1 cellular context compared by ENCODE assay signal in genomic region chr15:59556405-59556804, GRCh38.
TF ChIP-seq lines count a peak whose summit lies in the region.

No MANE protein-coding gene starts in this region.

TF ChIP-seq in HCT116, 20 proteins besides CTCF, POLR2A, EP300 and RAD21:
- TF ChIP-seq ZFX (IDR thresholded peaks at IDR 0.05) (no peak), FOSL1 (IDR thresholded peaks at IDR 0.05; ENCODE audit: low read depth) (no peak), SIN3A (IDR thresholded peaks at IDR 0.05; ENCODE audit: low read depth) (no peak), EZH2phosphoT487 (IDR thresholded peaks at IDR 0.05; ENCODE audit: borderline replicate concordance) (no peak), REST (IDR thresholded peaks at IDR 0.05; ENCODE audit: low read depth) (no peak), MAX (IDR thresholded peaks at IDR 0.05) (no peak), ELF1 (IDR thresholded peaks at IDR 0.05; ENCODE audit: borderline replicate concordance, low read depth) (no peak), YY1 (IDR thresholded peaks at IDR 0.05; ENCODE audit: extremely low read depth, insufficient replicate concordance, low read depth, low read length) (no peak), CBX3 (IDR thresholded peaks at IDR 0.05; ENCODE audit: low read depth) (no peak), ZBTB33 (IDR thresholded peaks at IDR 0.05; ENCODE audit: extremely low read depth, insufficient replicate concordance, low read length) (no peak), TCF7L2 (IDR thresholded peaks at IDR 0.05; ENCODE audit: borderline replicate concordance, extremely low read depth, insufficient read depth, insufficient read length) (no peak)
